In the genomic region with DNA sequence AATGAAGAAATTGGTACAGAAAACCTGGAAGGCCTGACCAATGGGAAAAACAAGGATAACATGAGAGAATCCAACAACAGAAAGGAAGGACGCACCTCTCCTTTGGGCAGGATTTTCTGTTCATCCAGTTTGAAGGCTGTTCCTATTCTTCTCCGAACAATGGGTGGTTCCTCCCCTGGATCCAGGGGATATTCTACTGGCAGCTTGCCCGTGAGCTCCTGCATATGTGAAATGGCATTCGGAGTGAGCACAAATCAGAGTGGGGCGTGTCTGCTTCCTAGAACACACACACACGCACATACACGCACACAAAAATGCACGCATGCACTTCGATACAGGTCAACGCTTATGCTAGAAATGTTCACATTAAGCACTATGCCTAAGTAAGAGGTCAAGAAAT, we compare ENCODE assay signal across 23 cellular contexts.
"Had no signal": no experiment of that assay in that cellular context is flagged by ENCODE, and none has a peak within 500 bp of the region (broad histone marks: within the 10 kb centered on the region; RNA-seq: fewer than 3 reads in every experiment).

No MANE protein-coding gene starts in this region.

- DNase-seq: activated CD4-positive, alpha-beta T cell treated with anti-CD3 and anti-CD28 coated beads, Interleukin-2, amount 50 U/mL, for 1 hour; activated CD8-positive, alpha-beta memory T cell treated with anti-CD3 and anti-CD28 coated beads, Interleukin-2, amount 50 U/mL, for 4 hours; activated effector memory CD4-positive, alpha-beta T cell treated with Interleukin-2 at 50 U/mL for 16 hours; activated T-cell treated with anti-CD3 and anti-CD28 coated beads, Interleukin-2, amount 50 U/mL, for 48 hours; cerebellar nuclear complex; cortex of kidney; effector CD8-positive, alpha-beta T cell; foreskin melanocyte; glutamatergic neuron; mammary epithelial cell; stimulated activated CD8-positive, alpha-beta memory T cell treated with anti-CD3 and anti-CD28 coated beads, Interleukin-4, amount 100 ng/mL, for 48 hours; stimulated activated naive CD4-positive, alpha-beta T cell; T-cell; T-helper 9 cell; thyroid gland had no signal

- H3K27me3 ChIP-seq: ascending aorta, pancreas, thyroid gland had no signal

- FAIRE-seq: bronchial epithelial cell, keratinocyte, pancreas, urothelium cell line had no signal

- H3K9me3 Mint-ChIP-seq: activated naive CD4-positive, alpha-beta T cell treated with anti-CD3 and anti-CD28 coated beads, Interleukin-2, amount 50 U/mL, for 24 hours; T-cell had no signal

- H3K4me3 Mint-ChIP-seq: activated naive CD4-positive, alpha-beta T cell treated with anti-CD3 and anti-CD28 coated beads, Interleukin-2, amount 50 U/mL, for 24 hours; T-cell had no signal

- H3K27ac Mint-ChIP-seq: activated naive CD4-positive, alpha-beta T cell treated with anti-CD3 and anti-CD28 coated beads, Interleukin-2, amount 50 U/mL, for 24 hours; T-cell had no signal

- H3K9me3 ChIP-seq: ascending aorta, pancreas, thyroid gland had no signal

- H3K4me1 ChIP-seq: ascending aorta, pancreas, thyroid gland had no signal

- H3K27ac ChIP-seq: ascending aorta, thyroid gland had no signal

- ATAC-seq: sciatic nerve, SK-N-SH treated with all-trans-retinoic acid at 6 μM for 48 hours, T-cell had no signal

- H3K4me3 ChIP-seq: ascending aorta, pancreas, thyroid gland had no signal

- H3K27me3 Mint-ChIP-seq: activated naive CD4-positive, alpha-beta T cell treated with anti-CD3 and anti-CD28 coated beads, Interleukin-2, amount 50 U/mL, for 24 hours; T-cell had no signal

- H3K4me1 Mint-ChIP-seq: activated naive CD4-positive, alpha-beta T cell treated with anti-CD3 and anti-CD28 coated beads, Interleukin-2, amount 50 U/mL, for 24 hours; T-cell had no signal
